In genomic region chr11:22808559-22809197, GRCh38 we compare ENCODE assay signal across 13 cellular contexts. TPM values are rescaled to one million over a fixed set of nuclear protein-coding genes. Genes with fewer than 3 reads are reported as not detected.
A peak's percentile ranks its signal among the peaks of the same experiment; 100 is the strongest.
DNase-seq lines count a peak whose midpoint lies in the region; ATAC-seq and TF ChIP-seq lines count a peak whose summit lies in the region.
"Had no signal": no experiment of that assay in that cellular context is flagged by ENCODE, and none has a peak within 500 bp of the region (broad histone marks: within the 10 kb centered on the region; RNA-seq: fewer than 3 reads in every experiment).

No MANE protein-coding gene starts in this region.

- ATAC-seq in GM19035 (IDR thresholded peaks at IDR 0.05; ENCODE audit: unreplicated experiment) (peak; percentile 31), GM21737 (IDR thresholded peaks at IDR 0.05; ENCODE audit: unreplicated experiment) (peak; percentile 14), HG03432 (IDR thresholded peaks at IDR 0.05; ENCODE audit: unreplicated experiment) (peak; percentile 27)
- ATAC-seq: activated CD4-positive, CD25-positive, alpha-beta regulatory T cell treated with anti-CD3 and anti-CD28 coated beads, Interleukin-2, amount 50 U/mL, for 24 hours had no signal

- H3K36me3 Mint-ChIP-seq in activated naive CD4-positive, alpha-beta T cell treated with anti-CD3 and anti-CD28 coated beads for 36 hours (ENCODE audit: low read depth), result no peaks in the 10 kb centered on the region

- intact Hi-C loops in activated naive CD4-positive, alpha-beta T cell treated with anti-CD3 and anti-CD28 coated beads for 36 hours (cut with micrococcal nuclease), result no loop called here

- no peak overlapping the region for H3K4me3 Mint-ChIP-seq in activated naive CD4-positive, alpha-beta T cell treated with anti-CD3 and anti-CD28 coated beads for 36 hours

- no peak overlapping the region for H3K4me3 ChIP-seq in fibroblast of pulmonary artery (replicated peaks; ENCODE audit: low read depth, low read length)

- no peaks in the 10 kb centered on the region for H3K27me3 Mint-ChIP-seq in activated naive CD4-positive, alpha-beta T cell treated with anti-CD3 and anti-CD28 coated beads for 36 hours (ENCODE audit: low read depth)

- no peak overlapping the region for H3K27ac Mint-ChIP-seq in activated naive CD4-positive, alpha-beta T cell treated with anti-CD3 and anti-CD28 coated beads for 36 hours

- TF ChIP-seq CTCF in fibroblast of pulmonary artery (IDR thresholded peaks at IDR 0.05; ENCODE audit: low read length, missing control alignments), result no peak

- CTCF ChIA-PET in activated naive CD4-positive, alpha-beta T cell treated with anti-CD3 and anti-CD28 coated beads for 36 hours (lab: Charles Lee), result interaction anchor here (1.0 kb wide), 1 partner anchor 21 kb away, joined by 3 read pairs; no protein-coding TSS in a partner anchor

- DNase-seq in fibroblast of pulmonary artery (ENCODE audit: low read depth) (peak; percentile 63), HUDEP-2 (lab: John Stamatoyannopoulos, UW; ENCODE audit: unreplicated experiment in 76 of 76) (no peak)
- no peak for DNase-seq in activated CD8-positive, alpha-beta memory T cell treated with anti-CD3 and anti-CD28 coated beads for 24 hours
- DNase-seq in activated naive CD4-positive, alpha-beta T cell treated with anti-CD3 and anti-CD28 coated beads for 36 hours, result no peak
- no peak for DNase-seq in stimulated activated CD4-positive, alpha-beta T cell treated with anti-CD3 and anti-CD28 coated beads, Interleukin-1b, Interleukin-23, amount 100 ng/mL, for 48 hours
- DNase-seq: cerebellar nuclear complex, NCI-H1694 treated with DMSO at 0.1 percent for 48 hours, SHP77 treated with DMSO at 0.1 percent for 48 hours had no signal

- no peaks in the 10 kb centered on the region for H3K4me1 Mint-ChIP-seq in activated naive CD4-positive, alpha-beta T cell treated with anti-CD3 and anti-CD28 coated beads for 36 hours (ENCODE audit: low read depth)

- H3K9me3 Mint-ChIP-seq in activated naive CD4-positive, alpha-beta T cell treated with anti-CD3 and anti-CD28 coated beads for 36 hours, result peaks cover 8% of the 10 kb centered on the region

RNA-seq across cellular contexts. Expression of gene SVIP, which starts 20.9 kb away (rescaled TPM):
- total RNA-seq in activated naive CD4-positive, alpha-beta T cell treated with anti-CD3 and anti-CD28 coated beads for 36 hours, result 10 to 100 TPM; 81.2 to 84.2 TPM

RNA-seq across cellular contexts. Expression of gene CCDC179, which starts 51.6 kb away (rescaled TPM):
- not detected for total RNA-seq in activated naive CD4-positive, alpha-beta T cell treated with anti-CD3 and anti-CD28 coated beads for 36 hours
- total RNA-seq: renal cortical epithelial cell had no signal
